In genomic region chr10:91511549-91512330, GRCh38 we compare ENCODE assay signal across 11 cellular contexts.
DNase-seq lines count a peak whose midpoint lies in the region; ATAC-seq, FAIRE-seq and TF ChIP-seq lines count a peak whose summit lies in the region.
"Had no signal": no experiment of that assay in that cellular context is flagged by ENCODE, and none has a peak within 500 bp of the region (broad histone marks: within the 10 kb centered on the region; RNA-seq: fewer than 3 reads in every experiment).

No MANE protein-coding gene starts in this region.

- no peak for TF ChIP-seq CTCF in A549 (IDR thresholded peaks at IDR 0.05)
- TF ChIP-seq CTCF in hepatocyte (IDR thresholded peaks at IDR 0.05; ENCODE audit: poor library complexity): no peak
- no peak for TF ChIP-seq CTCF in GM10248 (IDR thresholded peaks at IDR 0.05; ENCODE audit: control extremely low read depth, extremely low read depth, low read depth, missing control alignments)

- no peaks in the 10 kb centered on the region for H4K20me1 ChIP-seq in hepatocyte (ENCODE audit: insufficient read depth, poor library complexity, severe bottlenecking)

- ATAC-seq in A549 (peak; percentile 93 to 94), HG03565 (IDR thresholded peaks at IDR 0.05; ENCODE audit: unreplicated experiment) (no peak)

- no peaks in the 10 kb centered on the region for H3K9me3 ChIP-seq in A549
- H3K9me3 ChIP-seq in hepatocyte (ENCODE audit: low read depth): no peaks in the 10 kb centered on the region

- POLR2A ChIA-PET in A549 (lab: Yijun Ruan, JAX) (interaction anchor here (0.6 to 1.4 kb wide), 2 partner anchors 101 to 121 kb away, joined by 4 to 6 read pairs; partner anchors contain the start of gene PPP1R3C), GM10248 (lab: Yijun Ruan, JAX) (no interaction called here)

- no peak for TF ChIP-seq RAD21 in A549 (conservative IDR thresholded peaks at IDR 0.05 in 1 of 2, IDR thresholded peaks at IDR 0.05 in 1 of 2)

- H3K4me3 ChIP-seq in A549 (no peak overlapping the region), hepatocyte (no peak overlapping the region)

- no peaks in the 10 kb centered on the region for H3K36me3 ChIP-seq in hepatocyte (replicated peaks; ENCODE audit: insufficient read depth, low read depth)

- H3K27ac ChIP-seq in A549 (peak overlapping the region; percentile 62 to 78), hepatocyte (peak overlapping the region; percentile 45)

- 53% methylated on average over 5 of the region's 5 CpGs for WGBS in A549 (ENCODE audit: missing lambda C conversion rate)
- WGBS in hepatocyte (ENCODE audit: low lambda C conversion rate, missing lambda C conversion rate): 88% methylated on average over 5 of the region's 5 CpGs

- DNase-seq in A549 (ENCODE audit: low read depth in 1 of 2, low spot score in 1 of 2) (peak; percentile 8 to 50), H54 (ENCODE audit: insufficient read length, low spot score) (peak; percentile 31), amniotic stem cell (lab: John Stamatoyannopoulos, UW) (peak; percentile 37), hepatocyte (ENCODE audit: low spot score) (no peak), GM10248 (ENCODE audit: extremely low spot score) (no peak), anterior cingulate cortex (lab: John Stamatoyannopoulos, UW) (no peak), NCI-H69 (lab: John Stamatoyannopoulos, UW) (no peak)
- DNase-seq: activated naive CD8-positive, alpha-beta T cell treated with anti-CD3 and anti-CD28 coated beads, Interleukin-2, amount 10 ng/mL, durations not matched to agents 7 days and 5 days; C1 segment of cervical spinal cord; substantia nigra had no signal

- no peak for TF ChIP-seq POLR2A in A549 (IDR thresholded peaks at IDR 0.05; ENCODE audit: low read length)
- TF ChIP-seq POLR2A in H54 (IDR thresholded peaks at IDR 0.05; ENCODE audit: low read depth, low read length): no peak

- FAIRE-seq in A549 (lab: Jason Lieb, UNC) (peak; percentile 65), H54 (lab: Jason Lieb, UNC) (peak; percentile 99)

- H3K4me2 ChIP-seq in A549 (peak overlapping the region; percentile 81), hepatocyte (no peak overlapping the region)

- TF ChIP-seq EP300 in A549 (IDR thresholded peaks at IDR 0.05): no peak

- no peaks in the 10 kb centered on the region for H3K9me2 ChIP-seq in hepatocyte (replicated peaks; ENCODE audit: insufficient read depth)

- H2AFZ ChIP-seq in hepatocyte: no peak overlapping the region

- CTCF ChIA-PET in A549 (lab: Yijun Ruan, JAX): interaction anchor here (0.6 to 2.3 kb wide), 4 partner anchors 85 to 496 kb away, joined by 3 to 9 read pairs (median 4); no protein-coding TSS in a partner anchor
- CTCF ChIA-PET in GM10248 (lab: Yijun Ruan, JAX): interaction anchor here (1.3 kb wide), 1 partner anchor 407 kb away, joined by 3 read pairs; no protein-coding TSS in a partner anchor

- no peaks in the 10 kb centered on the region for H3K27me3 ChIP-seq in hepatocyte

- no peaks in the 10 kb centered on the region for H3K79me2 ChIP-seq in hepatocyte

- H3K4me1 ChIP-seq in A549 (peaks cover 43% of the 10 kb centered on the region), hepatocyte (ENCODE audit: insufficient read depth) (peaks cover 8% of the 10 kb centered on the region)

TF ChIP-seq in A549, 52 proteins besides CTCF, POLR2A, EP300 and RAD21:
- TF ChIP-seq BHLHE40 (IDR thresholded peaks at IDR 0.05; ENCODE audit: low read depth, low read length) (no peak), HEYL (CRISPR knock-in tag; IDR thresholded peaks at IDR 0.05) (no peak), CEBPB (IDR thresholded peaks at IDR 0.05) (peak in 1 of 2 experiments; percentile 64; a peak in 1 of 4 replicates), ZC3H11A (IDR thresholded peaks at IDR 0.05) (no peak), MAX (IDR thresholded peaks at IDR 0.05) (peak; percentile 28; the same call in 1 of the 2 replicates), FOSB (CRISPR knock-in tag; IDR thresholded peaks at IDR 0.05) (no peak), JUNB (IDR thresholded peaks at IDR 0.05) (peak; percentile 52; the same call in 1 of the 2 replicates), FOSL2 (IDR thresholded peaks at IDR 0.05) (peak; percentile 77), FOSL2 (CRISPR knock-in tag; IDR thresholded peaks at IDR 0.05) (peak; percentile 95), MAFK (IDR thresholded peaks at IDR 0.05; ENCODE audit: partially characterized antibody) (peak; percentile 70)

Comparison
In these comparisons a context has a peak if more than half of its experiments do, and no peak if none do; other contexts are left out.
1. DNase-seq: peak in A549 (2 of 2), H54 (single experiment) and amniotic stem cell (single experiment); none in hepatocyte (single experiment), GM10248 (single experiment), anterior cingulate cortex (0 of 58) and NCI-H69 (single experiment).